ENCODE assay signal across 17 cellular contexts in the genomic region with DNA sequence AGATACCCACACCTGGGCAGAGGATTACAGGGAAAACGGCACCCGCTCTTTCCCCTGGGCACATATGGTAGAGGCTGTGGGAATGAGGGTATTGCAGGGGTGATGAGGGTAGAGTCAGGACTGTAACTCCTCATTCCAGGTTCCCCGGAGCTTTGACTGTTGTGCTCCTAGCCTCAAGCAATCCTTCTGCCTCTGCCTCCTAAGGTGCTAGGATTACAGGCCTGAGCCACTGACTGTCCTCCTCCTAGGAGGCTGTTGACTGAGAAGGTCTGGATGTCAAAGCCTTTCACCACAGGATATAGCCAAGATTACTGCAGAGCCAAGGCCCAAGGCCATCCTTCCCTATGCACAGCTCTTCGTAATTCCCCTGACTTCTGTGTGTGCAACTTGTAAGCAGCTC. TPM values are rescaled to one million over a fixed set of nuclear protein-coding genes. Genes with fewer than 3 reads are reported as not detected.
DNase-seq lines count a peak whose midpoint lies in the region; ATAC-seq, FAIRE-seq and TF ChIP-seq lines count a peak whose summit lies in the region.
"Had no signal": no experiment of that assay in that cellular context is flagged by ENCODE, and none has a peak within 500 bp of the region (broad histone marks: within the 10 kb centered on the region; RNA-seq: fewer than 3 reads in every experiment).

No MANE protein-coding gene starts in this region.

- H3K36me3 ChIP-seq in H1 (ENCODE audit: control insufficient read depth in 2 of 4, insufficient read depth in 4 of 4, low read length in 3 of 4): peaks cover 5 to 18% (median 14%) of the 10 kb centered on the region in 4 experiments; a peak in 5 of 8 replicates
- peaks cover 0 to 22% of the 10 kb centered on the region in 2 donors for H3K36me3 ChIP-seq in psoas muscle (ENCODE audit: insufficient read depth in 1 of 2, low read depth in 1 of 2)
- peaks cover 21% of the 10 kb centered on the region for H3K36me3 ChIP-seq in H7 (replicated peaks; ENCODE audit: control insufficient read depth, insufficient read depth, low read length)
- H3K36me3 ChIP-seq: breast epithelium had no signal

- 98% methylated on average over 4 of the region's 4 CpGs; no CpG with 5 or more reads in 1 of the 2 experiments for WGBS in H1 (ENCODE audit: extremely low coverage in 1 of 2, insufficient coverage in 1 of 2, insufficient read length in 1 of 2, insufficient replicate concordance in 2 of 2, low coverage in 1 of 2, low lambda C conversion rate in 2 of 2, missing lambda C conversion rate in 1 of 2), 2 experiments
- WGBS in psoas muscle, 3 donors: 91 to 95% (median 95%) methylated on average over 4 of the region's 4 CpGs

- no peak overlapping the region for H3K14ac ChIP-seq in H1 (ENCODE audit: insufficient read length)

- H3K4me1 Mint-ChIP-seq in activated naive CD4-positive, alpha-beta T cell treated with anti-CD3 and anti-CD28 coated beads for 36 hours (ENCODE audit: low read depth): peaks cover 41% of the 10 kb centered on the region
- H3K4me1 Mint-ChIP-seq in T-cell: peaks cover 42 to 60% (median 49%) of the 10 kb centered on the region in 3 donors

- no peak overlapping the region for H2BK20ac ChIP-seq in H1 (ENCODE audit: low read length)

- no peak overlapping the region for H4K8ac ChIP-seq in H1 (ENCODE audit: extremely low read depth, insufficient read depth, low read length)

- H4K5ac ChIP-seq in H1 (ENCODE audit: insufficient read length, low read depth, low read length): no peak overlapping the region

- H3K79me1 ChIP-seq in H1 (ENCODE audit: low read depth, low read length): no peaks in the 10 kb centered on the region

- H2BK5ac ChIP-seq in H1 (ENCODE audit: low read depth, low read length): peak overlapping the region; percentile 68; the same call in 1 of the 2 replicates

- peak overlapping the region; percentile 92 for H3K27ac Mint-ChIP-seq in activated naive CD4-positive, alpha-beta T cell treated with anti-CD3 and anti-CD28 coated beads for 36 hours
- H3K27ac Mint-ChIP-seq in T-cell: peak overlapping the region; percentile 89 to 94

- CTCF ChIA-PET in activated naive CD4-positive, alpha-beta T cell treated with anti-CD3 and anti-CD28 coated beads for 36 hours (lab: Charles Lee): interaction anchor here (2.2 to 2.3 kb wide), 2 partner anchors 13 to 18 kb away, joined by 7 to 22 read pairs; a partner anchor contains a TSS
- CTCF ChIA-PET in T-cell (lab: Charles Lee): interaction anchor here (0.6 to 2.4 kb wide), 4 partner anchors 13 to 499 kb away, joined by 3 to 14 read pairs (median 4); a partner anchor contains a TSS
- CTCF ChIA-PET in H1 (lab: Charles Lee; ENCODE audit: partially characterized antibody): interaction anchor here (0.6 to 6.2 kb wide), 9 partner anchors 9 to 117 kb away, joined by 3 to 54 read pairs (median 3); no protein-coding TSS in a partner anchor

- H4K20me1 ChIP-seq in H1 (replicated peaks in 1 of 2; ENCODE audit: control insufficient read depth in 1 of 2, insufficient read depth in 2 of 2, low read length in 2 of 2): no peaks in the 10 kb centered on the region

- H2AK5ac ChIP-seq in H1 (ENCODE audit: low read depth, low read length): peak overlapping the region; percentile 75; the same call in 1 of the 2 replicates

- H3K23me2 ChIP-seq in H1 (ENCODE audit: low read depth, low read length): peaks cover 9% of the 10 kb centered on the region

- no peaks in the 10 kb centered on the region for H3K79me2 ChIP-seq in H1 (ENCODE audit: control insufficient read depth in 1 of 2, insufficient read depth in 2 of 2, low read length in 2 of 2)

- H2AFZ ChIP-seq in H1 (ENCODE audit: low read length): no peak overlapping the region

- TF ChIP-seq CTCF in H1 (IDR thresholded peaks at IDR 0.05; ENCODE audit: control extremely low read depth in 1 of 3, insufficient read depth in 1 of 3, low read depth in 1 of 3, low read length in 3 of 3) (no peak), psoas muscle (IDR thresholded peaks at IDR 0.05) (no peak)

- no peak for ATAC-seq in T-cell (replicated peaks in 1 of 4)
- no peak for ATAC-seq in psoas muscle
- ATAC-seq in HG03432 (IDR thresholded peaks at IDR 0.05; ENCODE audit: unreplicated experiment): no peak
- ATAC-seq: left lobe of liver had no signal

- H3K9ac ChIP-seq in H1 (replicated peaks in 1 of 4; ENCODE audit: extremely low read depth in 1 of 4, low read depth in 3 of 4, low read length in 3 of 4): no peak overlapping the region

- no peak overlapping the region for H2BK120ac ChIP-seq in H1 (replicated peaks; ENCODE audit: low read depth, low read length)

- H3K27me3 ChIP-seq in H1 (replicated peaks in 1 of 4; ENCODE audit: control insufficient read depth in 3 of 4, extremely low read depth in 1 of 4, insufficient read depth in 3 of 4, low read length in 3 of 4): no peaks in the 10 kb centered on the region
- H3K27me3 ChIP-seq in psoas muscle (ENCODE audit: insufficient read depth in 3 of 3, low read length in 2 of 3): no peaks in the 10 kb centered on the region
- H3K27me3 ChIP-seq in H7 (ENCODE audit: control insufficient read depth, insufficient read depth, low read length): no peaks in the 10 kb centered on the region
- H3K27me3 ChIP-seq: breast epithelium, heart right ventricle, Peyer's patch had no signal

- TF ChIP-seq RAD21 in H1 (IDR thresholded peaks at IDR 0.05 in 1 of 2, conservative IDR thresholded peaks at IDR 0.05 in 1 of 2; ENCODE audit: low read depth in 2 of 2, low read length in 2 of 2): no peak

- no peak overlapping the region; the same call in 1 of the 2 replicates for H3K18ac ChIP-seq in H1 (ENCODE audit: extremely low read depth, low read length)

- H3K56ac ChIP-seq in H1 (replicated peaks; ENCODE audit: insufficient read length, low read depth, low read length): no peak overlapping the region

- peak overlapping the region; percentile 94 for H3K4me3 Mint-ChIP-seq in activated naive CD4-positive, alpha-beta T cell treated with anti-CD3 and anti-CD28 coated beads for 36 hours
- peak overlapping the region in 1 of 3 donors; percentile 91 for H3K4me3 Mint-ChIP-seq in T-cell

- no peak for TF ChIP-seq EP300 in H1 (IDR thresholded peaks at IDR 0.05; ENCODE audit: borderline replicate concordance in 1 of 2, low read depth in 2 of 2, low read length in 2 of 2)

- no peak for FAIRE-seq in H1 (lab: Jason Lieb, UNC)

- H3K9me3 ChIP-seq in H1 (ENCODE audit: insufficient read depth in 2 of 2, low read depth in 1 of 2, low read length in 1 of 2) (no peaks in the 10 kb centered on the region), psoas muscle (no peaks in the 10 kb centered on the region)
- H3K9me3 ChIP-seq: breast epithelium, heart right ventricle, Peyer's patch had no signal

- DNase-seq in activated naive CD4-positive, alpha-beta T cell treated with anti-CD3 and anti-CD28 coated beads for 36 hours: no peak
- no peak for DNase-seq in activated naive CD4-positive, alpha-beta T cell treated with Interleukin-2 at 50 U/mL for 16 hours
- DNase-seq in T-cell: no peak
- DNase-seq in H1 (ENCODE audit: low read depth in 1 of 2, low spot score in 2 of 2): no peak
- DNase-seq in psoas muscle: peak in 1 of 2 donors; percentile 13
- DNase-seq in H7: no peak
- DNase-seq in SW480 (ENCODE audit: low spot score): no peak
- DNase-seq: activated CD8-positive, alpha-beta memory T cell treated with anti-CD3 and anti-CD28 coated beads, Interleukin-2, amount 50 U/mL, for 48 hours; DMS53; NCI-H1417 treated with DMSO at 0.1 percent for 48 hours; NCI-H524; T1000 had no signal

- H3K23ac ChIP-seq in H1 (ENCODE audit: insufficient read length): no peak overlapping the region

- POLR2A ChIA-PET in T-cell (lab: Charles Lee): interaction anchor here in 1 of 2 donors (0.5 kb wide), 1 partner anchor 26 kb away, joined by 4 read pairs; no protein-coding TSS in a partner anchor
- POLR2A ChIA-PET in H1 (lab: Charles Lee; ENCODE audit: partially characterized antibody): interaction anchor here (0.7 to 7.0 kb wide), 11 partner anchors 9 to 130 kb away, joined by 3 to 116 read pairs (median 5); a partner anchor contains a TSS

- H2BK15ac ChIP-seq in H1 (ENCODE audit: low read length): 0 out of 2 replicates have a peak overlapping the region, but pooled peaks have one; percentile 55

- peak overlapping the region; percentile 50 for H4K91ac ChIP-seq in H1 (replicated peaks; ENCODE audit: insufficient read length, low read length)

- H3K4me3 ChIP-seq in H1 (ENCODE audit: extremely low read depth in 1 of 4, insufficient read depth in 2 of 4, low read depth in 3 of 4, low read length in 4 of 4) (peak overlapping the region in 1 of 4 experiments; percentile 80; a peak in 1 of 8 replicates), psoas muscle (no peak overlapping the region), H7 (ENCODE audit: insufficient read depth, low read depth, low read length) (no peak overlapping the region)

- H3K4me1 ChIP-seq in H1 (replicated peaks in 1 of 4; ENCODE audit: control insufficient read depth in 3 of 4, insufficient read depth in 4 of 4, low read length in 3 of 4) (peaks cover 0 to 4% (median 2%) of the 10 kb centered on the region in 4 experiments; a peak in 4 of 7 replicates), psoas muscle (peaks cover 18% of the 10 kb centered on the region)

- peaks cover 24% of the 10 kb centered on the region for H3K36me3 Mint-ChIP-seq in activated naive CD4-positive, alpha-beta T cell treated with anti-CD3 and anti-CD28 coated beads for 36 hours (ENCODE audit: low read depth)
- H3K36me3 Mint-ChIP-seq in T-cell: peaks cover 14% of the 10 kb centered on the region

- no peak overlapping the region for H3K4ac ChIP-seq in H1 (replicated peaks; ENCODE audit: insufficient read length, low read depth, low read length)

- peak overlapping the region; percentile 90; a peak in 3 of 4 replicates for H3K4me2 ChIP-seq in H1 (ENCODE audit: insufficient read depth in 1 of 2, low read depth in 2 of 2, low read length in 2 of 2)

- intact Hi-C loops in activated naive CD4-positive, alpha-beta T cell treated with anti-CD3 and anti-CD28 coated beads for 36 hours (cut with micrococcal nuclease): loop anchor here (1.0 kb wide), 2 partner anchors 15 to 50 kb away; a partner anchor contains a TSS
- intact Hi-C loops in psoas muscle (cut with DNase I): no loop called here

- no peak overlapping the region for H3K27ac ChIP-seq in H1 (ENCODE audit: low read depth, low read length)
- peak overlapping the region; percentile 90 for H3K27ac ChIP-seq in psoas muscle

- no peaks in the 10 kb centered on the region for H3K27me3 Mint-ChIP-seq in activated naive CD4-positive, alpha-beta T cell treated with anti-CD3 and anti-CD28 coated beads for 36 hours (ENCODE audit: low read depth)
- H3K27me3 Mint-ChIP-seq in T-cell: no peaks in the 10 kb centered on the region

- no peaks in the 10 kb centered on the region for H3K9me3 Mint-ChIP-seq in activated naive CD4-positive, alpha-beta T cell treated with anti-CD3 and anti-CD28 coated beads for 36 hours
- no peaks in the 10 kb centered on the region for H3K9me3 Mint-ChIP-seq in T-cell

- H2BK12ac ChIP-seq in H1 (ENCODE audit: low read depth, low read length): 0 out of 2 replicates have a peak overlapping the region, but pooled peaks have one; percentile 88

- TF ChIP-seq POLR2A in H1 (IDR thresholded peaks at IDR 0.05; ENCODE audit: control extremely low read depth in 1 of 2, low read depth in 2 of 2, low read length in 2 of 2): no peak

RNA-seq across cellular contexts. Expression of a gene that starts 1.1 kb away (rescaled TPM):
- 10 to 100 TPM; 55.2 to 56.1 TPM for total RNA-seq in activated naive CD4-positive, alpha-beta T cell treated with anti-CD3 and anti-CD28 coated beads for 36 hours
- 10 to 100 TPM; 36.5 to 74.1 (median 66.1) TPM for total RNA-seq in T-cell
- total RNA-seq in H1 (2021; fragmentation: NEBNext Ultra II Directional; extraction: Animal tissue kit (Norgen Biotek cat#: 25700)): 31.0 and 32.9 TPM in 2 replicates
- 74.8 and 79.0 TPM in 2 replicates for polyA plus RNA-seq in H1 (2011; rRNA removed)
- 88.7 TPM for polyA plus RNA-seq in H1 (2011; cell fraction: cytosol; rRNA removed)
- polyA plus RNA-seq in H1 (2011; cell fraction: nucleus; rRNA removed): 104 TPM
- polyA plus RNA-seq in H1 (2012, experiment 1 of 2): 44.3 to 62.8 TPM (median 52.9 TPM) in 4 replicates
- 63.0 TPM for polyA plus RNA-seq in H1 (2012, experiment 2 of 2)
- 23.0 TPM for polyA plus RNA-seq in H1 (2013, experiment 1 of 2)
- 22.5 TPM for polyA plus RNA-seq in H1 (2013, experiment 2 of 2)
- 100 and 102 TPM in 2 replicates for polyA minus RNA-seq in H1 (2011; rRNA and poly(A)+ RNA removed)
- polyA minus RNA-seq in H1 (2011; cell fraction: cytosol; rRNA and poly(A)+ RNA removed): 31.6 TPM
- polyA minus RNA-seq in H1 (2011; cell fraction: nucleus; rRNA and poly(A)+ RNA removed): 57.5 TPM
- 10 to 100 TPM; 37.6 to 61.2 (median 43.2) TPM for total RNA-seq in psoas muscle
- 10 to 100 TPM; 26.4 to 50.5 (median 38.9) TPM for polyA plus RNA-seq in psoas muscle
- total RNA-seq in H7 (2014; rRNA removed; shearing (Covaris generic)): 50.9 and 64.7 TPM in 2 replicates

RNA-seq across cellular contexts. Expression of a gene that starts 15.6 kb away (rescaled TPM):
- 10 to 100 TPM; 60.6 TPM for total RNA-seq in activated naive CD4-positive, alpha-beta T cell treated with anti-CD3 and anti-CD28 coated beads for 36 hours
- total RNA-seq in T-cell: 100 to 1,000 TPM in 3 of 5 donors, 10 to 100 TPM in 2; 76.8 to 141 (median 134) TPM
- total RNA-seq in H1 (2021; fragmentation: NEBNext Ultra II Directional; extraction: Animal tissue kit (Norgen Biotek cat#: 25700)): 40.3 and 41.7 TPM in 2 replicates
- 112 and 131 TPM in 2 replicates for polyA plus RNA-seq in H1 (2011; rRNA removed)
- polyA plus RNA-seq in H1 (2011; cell fraction: cytosol; rRNA removed): 54.5 TPM
- 69.7 TPM for polyA plus RNA-seq in H1 (2011; cell fraction: nucleus; rRNA removed)
- 32.4 to 42.6 TPM (median 38.6 TPM) in 4 replicates for polyA plus RNA-seq in H1 (2012, experiment 1 of 2)
- 42.5 TPM for polyA plus RNA-seq in H1 (2012, experiment 2 of 2)
- 49.4 TPM for polyA plus RNA-seq in H1 (2013, experiment 1 of 2)
- 59.2 TPM for polyA plus RNA-seq in H1 (2013, experiment 2 of 2)
- polyA minus RNA-seq in H1 (2011; rRNA and poly(A)+ RNA removed): 83.8 and 86.8 TPM in 2 replicates
- 39.1 TPM for polyA minus RNA-seq in H1 (2011; cell fraction: cytosol; rRNA and poly(A)+ RNA removed)
- 29.2 TPM for polyA minus RNA-seq in H1 (2011; cell fraction: nucleus; rRNA and poly(A)+ RNA removed)
- 10 to 100 TPM; 32.1 to 67.3 (median 52.6) TPM for total RNA-seq in psoas muscle
- polyA plus RNA-seq in psoas muscle: 10 to 100 TPM; 40.2 to 73.6 (median 48.6) TPM
- 20.8 and 22.6 TPM in 2 replicates for total RNA-seq in H7 (2014; rRNA removed; shearing (Covaris generic))

RNA-seq across cellular contexts. Expression of a gene that starts 17.9 kb away (rescaled TPM):
- 10 to 100 TPM; 60.3 to 63.0 TPM for total RNA-seq in activated naive CD4-positive, alpha-beta T cell treated with anti-CD3 and anti-CD28 coated beads for 36 hours
- total RNA-seq in T-cell (100 to 1,000 TPM in 2 of 5 donors, 10 to 100 TPM in 3; 46.0 to 108 (median 96.6) TPM), psoas muscle (10 to 100 TPM; 41.0 to 78.0 (median 53.7) TPM)
- total RNA-seq in H1 (2021; fragmentation: NEBNext Ultra II Directional; extraction: Animal tissue kit (Norgen Biotek cat#: 25700)): 56.1 and 57.1 TPM in 2 replicates
- polyA plus RNA-seq in H1 (2011; rRNA removed) (66.6 and 91.3 TPM in 2 replicates), psoas muscle (10 to 100 TPM; 26.5 to 48.4 (median 27.2) TPM)
- 111 TPM for polyA plus RNA-seq in H1 (2011; cell fraction: cytosol; rRNA removed)
- 237 TPM for polyA plus RNA-seq in H1 (2011; cell fraction: nucleus; rRNA removed)
- 43.7 to 58.2 TPM (median 47.1 TPM) in 4 replicates for polyA plus RNA-seq in H1 (2012, experiment 1 of 2)
- polyA plus RNA-seq in H1 (2012, experiment 2 of 2): 24.3 TPM
- polyA plus RNA-seq in H1 (2013, experiment 1 of 2): 42.0 TPM
- polyA plus RNA-seq in H1 (2013, experiment 2 of 2): 27.8 TPM
- 61.6 and 65.5 TPM in 2 replicates for polyA minus RNA-seq in H1 (2011; rRNA and poly(A)+ RNA removed)
- 27.2 TPM for polyA minus RNA-seq in H1 (2011; cell fraction: cytosol; rRNA and poly(A)+ RNA removed)
- 58.1 TPM for polyA minus RNA-seq in H1 (2011; cell fraction: nucleus; rRNA and poly(A)+ RNA removed)
- 52.1 and 72.0 TPM in 2 replicates for total RNA-seq in H7 (2014; rRNA removed; shearing (Covaris generic))

RNA-seq across cellular contexts. Expression of a gene that starts 45.8 kb away (rescaled TPM):
- 10 to 100 TPM; 58.9 to 69.2 TPM for total RNA-seq in activated naive CD4-positive, alpha-beta T cell treated with anti-CD3 and anti-CD28 coated beads for 36 hours
- total RNA-seq in T-cell: 100 to 1,000 TPM in 3 of 5 donors, 10 to 100 TPM in 2; 53.4 to 112 (median 101) TPM
- 25.0 and 27.1 TPM in 2 replicates for total RNA-seq in H1 (2021; fragmentation: NEBNext Ultra II Directional; extraction: Animal tissue kit (Norgen Biotek cat#: 25700))
- polyA plus RNA-seq in H1 (2011; rRNA removed): 34.4 and 52.2 TPM in 2 replicates
- polyA plus RNA-seq in H1 (2011; cell fraction: cytosol; rRNA removed): 39.6 TPM
- polyA plus RNA-seq in H1 (2011; cell fraction: nucleus; rRNA removed): 241 TPM
- polyA plus RNA-seq in H1 (2012, experiment 1 of 2): 23.8 to 32.8 TPM (median 27.6 TPM) in 4 replicates
- 22.2 TPM for polyA plus RNA-seq in H1 (2012, experiment 2 of 2)
- 23.5 TPM for polyA plus RNA-seq in H1 (2013, experiment 1 of 2)
- polyA plus RNA-seq in H1 (2013, experiment 2 of 2): 20.5 TPM
- polyA minus RNA-seq in H1 (2011; rRNA and poly(A)+ RNA removed): 22.9 and 29.2 TPM in 2 replicates
- polyA minus RNA-seq in H1 (2011; cell fraction: cytosol; rRNA and poly(A)+ RNA removed): 14.8 TPM
- 30.0 TPM for polyA minus RNA-seq in H1 (2011; cell fraction: nucleus; rRNA and poly(A)+ RNA removed)
- 10 to 100 TPM; 17.7 to 34.5 (median 27.0) TPM for total RNA-seq in psoas muscle
- polyA plus RNA-seq in psoas muscle: 10 to 100 TPM; 33.2 to 43.5 (median 42.8) TPM
- total RNA-seq in H7 (2014; rRNA removed; shearing (Covaris generic)): 20.9 and 30.4 TPM in 2 replicates

RNA-seq across cellular contexts. Expression of a gene that starts 49.2 kb away (rescaled TPM):
- 100 to 1,000 TPM; 346 to 348 TPM for total RNA-seq in activated naive CD4-positive, alpha-beta T cell treated with anti-CD3 and anti-CD28 coated beads for 36 hours
- total RNA-seq in T-cell: 10 to 100 TPM; 58.5 to 83.1 (median 76.7) TPM
- 367 and 373 TPM in 2 replicates for total RNA-seq in H1 (2021; fragmentation: NEBNext Ultra II Directional; extraction: Animal tissue kit (Norgen Biotek cat#: 25700))
- 228 and 270 TPM in 2 replicates for polyA plus RNA-seq in H1 (2011; rRNA removed)
- polyA plus RNA-seq in H1 (2011; cell fraction: cytosol; rRNA removed): 199 TPM
- polyA plus RNA-seq in H1 (2011; cell fraction: nucleus; rRNA removed): 180 TPM
- polyA plus RNA-seq in H1 (2012, experiment 1 of 2): 450 to 541 TPM (median 483 TPM) in 4 replicates
- polyA plus RNA-seq in H1 (2012, experiment 2 of 2): 390 TPM
- polyA plus RNA-seq in H1 (2013, experiment 1 of 2): 715 TPM
- polyA plus RNA-seq in H1 (2013, experiment 2 of 2): 668 TPM
- polyA minus RNA-seq in H1 (2011; rRNA and poly(A)+ RNA removed): 51.3 and 57.4 TPM in 2 replicates
- polyA minus RNA-seq in H1 (2011; cell fraction: cytosol; rRNA and poly(A)+ RNA removed): 129 TPM
- polyA minus RNA-seq in H1 (2011; cell fraction: nucleus; rRNA and poly(A)+ RNA removed): 64.8 TPM
- 100 to 1,000 TPM; 635 to 910 (median 767) TPM for total RNA-seq in psoas muscle
- 1,000 to 10,000 TPM in 2 of 3 donors, 100 to 1,000 TPM in 1; 974 to 1,651 (median 1,366) TPM for polyA plus RNA-seq in psoas muscle
- 154 and 185 TPM in 2 replicates for total RNA-seq in H7 (2014; rRNA removed; shearing (Covaris generic))
